8 cellular contexts compared by ENCODE assay signal in genomic region chr5:62578540-62578939, GRCh38. TPM values are rescaled to one million over a fixed set of nuclear protein-coding genes. Genes with fewer than 3 reads are reported as not detected.
DNase-seq lines count a peak whose midpoint lies in the region; ATAC-seq and TF ChIP-seq lines count a peak whose summit lies in the region.

A gene with protein sequence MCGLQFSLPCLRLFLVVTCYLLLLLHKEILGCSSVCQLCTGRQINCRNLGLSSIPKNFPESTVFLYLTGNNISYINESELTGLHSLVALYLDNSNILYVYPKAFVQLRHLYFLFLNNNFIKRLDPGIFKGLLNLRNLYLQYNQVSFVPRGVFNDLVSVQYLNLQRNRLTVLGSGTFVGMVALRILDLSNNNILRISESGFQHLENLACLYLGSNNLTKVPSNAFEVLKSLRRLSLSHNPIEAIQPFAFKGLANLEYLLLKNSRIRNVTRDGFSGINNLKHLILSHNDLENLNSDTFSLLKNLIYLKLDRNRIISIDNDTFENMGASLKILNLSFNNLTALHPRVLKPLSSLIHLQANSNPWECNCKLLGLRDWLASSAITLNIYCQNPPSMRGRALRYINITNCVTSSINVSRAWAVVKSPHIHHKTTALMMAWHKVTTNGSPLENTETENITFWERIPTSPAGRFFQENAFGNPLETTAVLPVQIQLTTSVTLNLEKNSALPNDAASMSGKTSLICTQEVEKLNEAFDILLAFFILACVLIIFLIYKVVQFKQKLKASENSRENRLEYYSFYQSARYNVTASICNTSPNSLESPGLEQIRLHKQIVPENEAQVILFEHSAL (plus strand): TSS chr5:62578819. CDS start chr5:62579439, 620 bp downstream.

- H3K9me3 Mint-ChIP-seq in HFFc6 (no peaks in the 10 kb centered on the region), endothelial cell (ENCODE audit: unreplicated experiment) (no peaks in the 10 kb centered on the region)

- no peaks in the 10 kb centered on the region for H3K9me3 ChIP-seq in sigmoid colon

- H3K4me1 Mint-ChIP-seq in HFFc6 (ENCODE audit: low read depth) (peaks cover 31% of the 10 kb centered on the region), endothelial cell (ENCODE audit: unreplicated experiment) (peaks cover 53% of the 10 kb centered on the region)

- intact Hi-C loops in sciatic nerve (cut with DNase I) = no loop called here
- intact Hi-C loops in sigmoid colon (cut with DNase I) = no loop called here

- H3K27me3 ChIP-seq in sigmoid colon = no peaks in the 10 kb centered on the region

- H3K27me3 Mint-ChIP-seq in HFFc6 (ENCODE audit: insufficient read depth) = no peaks in the 10 kb centered on the region
- peaks cover 3% of the 10 kb centered on the region for H3K27me3 Mint-ChIP-seq in endothelial cell (ENCODE audit: unreplicated experiment)

- peak; percentile 48 to 54 for ATAC-seq in activated CD4-positive, CD25-positive, alpha-beta regulatory T cell treated with anti-CD3 and anti-CD28 coated beads, Interleukin-2, amount 50 U/mL, for 24 hours
- ATAC-seq in sciatic nerve = peak; percentile 45

- no peak within 1 kb of the TSS for H3K4me3 Mint-ChIP-seq in HFFc6
- H3K4me3 Mint-ChIP-seq in endothelial cell (ENCODE audit: unreplicated experiment) = peak within 1 kb of the TSS; percentile 96

- H3K4me3 ChIP-seq in sigmoid colon = no peak within 1 kb of the TSS

- H3K36me3 Mint-ChIP-seq in HFFc6 (ENCODE audit: low read depth) = no peaks in the 10 kb centered on the region
- peaks cover 9% of the 10 kb centered on the region for H3K36me3 Mint-ChIP-seq in endothelial cell (ENCODE audit: low read depth, unreplicated experiment)

- TF ChIP-seq EP300 in sigmoid colon (IDR thresholded peaks at IDR 0.05) = no peak

- TF ChIP-seq CTCF in HFFc6 (IDR thresholded peaks at IDR 0.05) (no peak), endothelial cell (IDR thresholded peaks at IDR 0.05; ENCODE audit: unreplicated experiment) (no peak), sigmoid colon (IDR thresholded peaks at IDR 0.05) (no peak)

- WGBS in sigmoid colon, 2 donors = 30 to 69% methylated on average over 4 of the region's 4 CpGs

- H3K27ac Mint-ChIP-seq in HFFc6 (peak within 1 kb of the TSS; percentile 63), endothelial cell (ENCODE audit: unreplicated experiment) (peak within 1 kb of the TSS; percentile 100)

- DNase-seq in activated CD4-positive, CD25-positive, alpha-beta regulatory T cell (lab: John Stamatoyannopoulos, UW) = no peak
- DNase-seq in HFFc6 = peak; percentile 69
- DNase-seq in NAMALWA (ENCODE audit: low spot score) = peak; percentile 82
- DNase-seq in endothelial cell (ENCODE audit: low spot score) = no peak
- DNase-seq in sciatic nerve (ENCODE audit: low spot score) = no peak
- DNase-seq in NCI-H526 (lab: John Stamatoyannopoulos, UW) = no peak
- DNase-seq in sigmoid colon = no peak

- H3K36me3 ChIP-seq in sigmoid colon = peaks cover 0 to 5% (median 0%) of the 10 kb centered on the region in 4 donors

- no peak for TF ChIP-seq POLR2A in sigmoid colon (IDR thresholded peaks at IDR 0.05)

- no peak within 1 kb of the TSS for H3K27ac ChIP-seq in sigmoid colon

- no peaks in the 10 kb centered on the region for H3K4me1 ChIP-seq in sigmoid colon

RNA-seq across cellular contexts. Expression of the gene that starts here (rescaled TPM):
- under 1 TPM; 0.13 to 0.50 (median 0.28) TPM for total RNA-seq in HFFc6 (2021; fragmentation: NEBNext Ultra II Directional; extraction: Animal tissue kit (Norgen Biotek cat#: 25700))
- total RNA-seq in endothelial cell (ENCODE audit: unreplicated experiment) (35.0 TPM), sciatic nerve (10.4 TPM), sigmoid colon (1 to 10 TPM; 2.8 to 4.5 (median 3.5) TPM)
- polyA plus RNA-seq in sigmoid colon = 1 to 10 TPM in 2 of 3 donors, not detected in 1; 1.5 to 1.8 TPM

Comparison
In these comparisons a context has a peak if more than half of its experiments do, and no peak if none do; other contexts are left out.
1. Peak in DNase-seq in HFFc6; RNA of the gene not detected or under 1 TPM.